ENCODE assay signal across 8 cellular contexts in genomic region chrX:39907964-39908616, GRCh38.
A peak's percentile ranks its signal among the peaks of the same experiment; 100 is the strongest.
DNase-seq lines count a peak whose midpoint lies in the region; ATAC-seq and TF ChIP-seq lines count a peak whose summit lies in the region.

No MANE protein-coding gene starts in this region.

- CTCF ChIA-PET in PC-9 (lab: Charles Lee): no interaction called here
- CTCF ChIA-PET in activated naive CD4-positive, alpha-beta T cell treated with anti-CD3 and anti-CD28 coated beads, Interleukin-2, amount 10 ng/mL, durations not matched to agents 7 days and 5 days (lab: Charles Lee): no interaction called here

- peak; percentile 90 for DNase-seq in ACHN
- peak; percentile 17 for DNase-seq in HT-29 (ENCODE audit: low spot score)
- DNase-seq in choroid plexus epithelial cell (ENCODE audit: low read depth): peak; percentile 82
- peak; percentile 96 for DNase-seq in mesenchymal stem cell
- DNase-seq in PC-9: no peak
- no peak for DNase-seq in NCI-H2171 treated with DMSO at 0.1 percent for 48 hours (lab: John Stamatoyannopoulos, UW)
- no peak for DNase-seq in activated naive CD4-positive, alpha-beta T cell treated with anti-CD3 and anti-CD28 coated beads, Interleukin-2, amount 10 ng/mL, durations not matched to agents 7 days and 5 days

- no peaks in the 10 kb centered on the region for H3K9me2 ChIP-seq in PC-9 (ENCODE audit: insufficient read depth)

- no peak overlapping the region for H3K23ac ChIP-seq in mesenchymal stem cell (ENCODE audit: low read length in 2 of 2)

- no peaks in the 10 kb centered on the region for H3K79me1 ChIP-seq in mesenchymal stem cell (replicated peaks; ENCODE audit: low read length, poor library complexity, severe bottlenecking)

- no peaks in the 10 kb centered on the region for H4K20me1 ChIP-seq in PC-9 (ENCODE audit: insufficient read depth)

- no peak for TF ChIP-seq CTCF in choroid plexus epithelial cell (conservative IDR thresholded peaks at IDR 0.05; ENCODE audit: low read depth, low read length)
- no peak for TF ChIP-seq CTCF in PC-9 (conservative IDR thresholded peaks at IDR 0.05)

- H3K4me1 Mint-ChIP-seq in activated naive CD4-positive, alpha-beta T cell treated with anti-CD3 and anti-CD28 coated beads, Interleukin-2, amount 10 ng/mL, durations not matched to agents 7 days and 5 days: peaks cover 3% of the 10 kb centered on the region

- POLR2A ChIA-PET in PC-9 (lab: Charles Lee; ENCODE audit: unreplicated experiment): no interaction called here

- H3K4me3 Mint-ChIP-seq in activated naive CD4-positive, alpha-beta T cell treated with anti-CD3 and anti-CD28 coated beads, Interleukin-2, amount 10 ng/mL, durations not matched to agents 7 days and 5 days: no peak overlapping the region

- H2BK12ac ChIP-seq in mesenchymal stem cell (ENCODE audit: low read length in 2 of 2): peak overlapping the region; percentile 89 to 98

- intact Hi-C loops in PC-9 (cut with micrococcal nuclease; ENCODE audit: unreplicated experiment): no loop called here

- peaks cover 0 to 38% of the 10 kb centered on the region in 2 experiments for H3K27me3 ChIP-seq in mesenchymal stem cell (ENCODE audit: control insufficient read depth in 1 of 2, insufficient read depth in 1 of 2, low read length in 2 of 2)
- H3K27me3 ChIP-seq in PC-9 (ENCODE audit: insufficient read depth, low read depth): no peaks in the 10 kb centered on the region

- peak overlapping the region; percentile 68 to 88 for H3K18ac ChIP-seq in mesenchymal stem cell (ENCODE audit: low read depth in 1 of 2, low read length in 2 of 2)

- WGBS in mesenchymal stem cell: under 1% methylated on average over 13 of the region's 14 CpGs

- no peaks in the 10 kb centered on the region for H3K36me3 ChIP-seq in mesenchymal stem cell (ENCODE audit: control insufficient read depth in 1 of 2, insufficient read depth in 2 of 2, low read depth in 1 of 2, low read length in 2 of 2)
- H3K36me3 ChIP-seq in PC-9 (ENCODE audit: low read depth): no peaks in the 10 kb centered on the region

- no peak overlapping the region for H3K4me3 ChIP-seq in choroid plexus epithelial cell (ENCODE audit: low read depth, low read length)
- peak overlapping the region in 1 of 2 experiments; percentile 29 for H3K4me3 ChIP-seq in mesenchymal stem cell (ENCODE audit: insufficient read depth in 1 of 2, low read depth in 1 of 2, low read length in 2 of 2)
- no peak overlapping the region for H3K4me3 ChIP-seq in PC-9

- BruUV-seq in PC-9 (replicated peaks; lab: Mats Ljungman, UMichigan): no TSS peak

- no peak overlapping the region for H3K27ac Mint-ChIP-seq in activated naive CD4-positive, alpha-beta T cell treated with anti-CD3 and anti-CD28 coated beads, Interleukin-2, amount 10 ng/mL, durations not matched to agents 7 days and 5 days

- in situ Hi-C loops in ACHN (cut with HindIII; ENCODE audit: low pct_ligation_motif_present, low pct_unique_long_range_greater_than_20kb, low sequenced_read_pairs): no loop called here

- H3K4me2 ChIP-seq in mesenchymal stem cell (ENCODE audit: low read length, poor library complexity, severe bottlenecking) (no peak overlapping the region), PC-9 (no peak overlapping the region)

- no peaks in the 10 kb centered on the region for H3K36me3 Mint-ChIP-seq in activated naive CD4-positive, alpha-beta T cell treated with anti-CD3 and anti-CD28 coated beads, Interleukin-2, amount 10 ng/mL, durations not matched to agents 7 days and 5 days

- H2BK15ac ChIP-seq in mesenchymal stem cell (ENCODE audit: low read depth, poor library complexity, severe bottlenecking): no peak overlapping the region

- peak overlapping the region; percentile 94 for H2BK5ac ChIP-seq in mesenchymal stem cell (ENCODE audit: low read depth, low read length, poor library complexity, severe bottlenecking)

- H2AFZ ChIP-seq in mesenchymal stem cell (ENCODE audit: low read depth, low read length): no peak overlapping the region
- no peak overlapping the region for H2AFZ ChIP-seq in PC-9

- no peak for ATAC-seq in GM18907 (IDR thresholded peaks at IDR 0.05; ENCODE audit: unreplicated experiment)

- H4K8ac ChIP-seq in mesenchymal stem cell (ENCODE audit: low read length): peak overlapping the region; percentile 84

- H3K79me2 ChIP-seq in PC-9 (ENCODE audit: low read depth): no peaks in the 10 kb centered on the region

- no peaks in the 10 kb centered on the region for H3K9me3 Mint-ChIP-seq in activated naive CD4-positive, alpha-beta T cell treated with anti-CD3 and anti-CD28 coated beads, Interleukin-2, amount 10 ng/mL, durations not matched to agents 7 days and 5 days

- H3K4me1 ChIP-seq in mesenchymal stem cell (ENCODE audit: control insufficient read depth, insufficient read depth, low read depth, low read length): peaks cover 29% of the 10 kb centered on the region
- no peaks in the 10 kb centered on the region for H3K4me1 ChIP-seq in PC-9 (replicated peaks; ENCODE audit: insufficient read depth)

- no peaks in the 10 kb centered on the region for H3F3A ChIP-seq in PC-9 (ENCODE audit: insufficient read depth, low read depth)

- no peak overlapping the region for H2BK120ac ChIP-seq in mesenchymal stem cell (ENCODE audit: low read depth, low read length)

- peak overlapping the region in 1 of 2 experiments; percentile 86 for H3K14ac ChIP-seq in mesenchymal stem cell (ENCODE audit: low read length in 2 of 2)

- no peaks in the 10 kb centered on the region for H3K27me3 Mint-ChIP-seq in activated naive CD4-positive, alpha-beta T cell treated with anti-CD3 and anti-CD28 coated beads, Interleukin-2, amount 10 ng/mL, durations not matched to agents 7 days and 5 days

- H4K91ac ChIP-seq in mesenchymal stem cell (ENCODE audit: low read length): peak overlapping the region; percentile 94

- peak overlapping the region in 1 of 2 experiments; percentile 49 for H3K4ac ChIP-seq in mesenchymal stem cell (ENCODE audit: low read depth in 1 of 2, low read length in 2 of 2)

- no peaks in the 10 kb centered on the region for H3K9me3 ChIP-seq in mesenchymal stem cell (ENCODE audit: control insufficient read depth, low read length)
- no peaks in the 10 kb centered on the region for H3K9me3 ChIP-seq in PC-9 (ENCODE audit: insufficient read depth, low read depth)

- H2AK5ac ChIP-seq in mesenchymal stem cell (ENCODE audit: low read length, severe bottlenecking): peak overlapping the region; percentile 68

- H3K27ac ChIP-seq in mesenchymal stem cell (ENCODE audit: low read length, poor library complexity, severe bottlenecking) (peak overlapping the region; percentile 96), PC-9 (no peak overlapping the region)

- H3K9ac ChIP-seq in mesenchymal stem cell (ENCODE audit: low read length): peak overlapping the region; percentile 58

Comparison
In these comparisons a context has a peak if more than half of its experiments do, and no peak if none do; other contexts are left out.
1. DNase-seq: peak in ACHN (single experiment), HT-29 (single experiment), choroid plexus epithelial cell (single experiment) and mesenchymal stem cell (single experiment); none in PC-9 (0 of 2), NCI-H2171 treated with DMSO at 0.1 percent for 48 hours (single experiment) and activated naive CD4-positive, alpha-beta T cell treated with anti-CD3 and anti-CD28 coated beads, Interleukin-2, amount 10 ng/mL, durations not matched to agents 7 days and 5 days (single experiment).